In the genomic region with DNA sequence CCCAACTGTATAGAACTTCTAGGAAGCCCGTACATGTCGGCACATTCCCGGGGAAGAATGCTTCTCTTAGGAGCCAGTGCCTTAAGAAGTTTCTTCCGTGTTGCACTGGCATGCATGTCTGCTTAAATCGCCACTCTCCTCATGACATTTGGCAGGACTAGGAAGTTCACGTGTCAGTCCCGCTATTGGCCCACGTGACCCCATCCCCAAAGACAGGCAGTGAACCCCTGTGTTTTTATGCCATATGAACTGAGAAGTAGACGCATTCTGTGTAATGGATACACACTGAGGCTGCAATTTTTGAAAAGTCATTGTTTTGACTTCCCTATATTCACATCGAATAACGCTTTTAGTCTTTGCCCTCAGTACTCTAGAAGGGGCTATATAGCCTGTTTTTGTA, we compare ENCODE assay signal across 21 cellular contexts.
A peak's percentile ranks its signal among the peaks of the same experiment; 100 is the strongest.
DNase-seq lines count a peak whose midpoint lies in the region; ATAC-seq, FAIRE-seq and TF ChIP-seq lines count a peak whose summit lies in the region.
"Had no signal": no experiment of that assay in that cellular context is flagged by ENCODE, and none has a peak within 500 bp of the region (broad histone marks: within the 10 kb centered on the region; RNA-seq: fewer than 3 reads in every experiment).

No MANE protein-coding gene starts in this region.

- ATAC-seq in right lobe of liver (peak in 3 of 4 donors; percentile 11 to 44 (median 25)), HepG2 (no peak), K562 (no peak)

- TF ChIP-seq CTCF in right lobe of liver (IDR thresholded peaks at IDR 0.05) = no peak
- no peak for TF ChIP-seq CTCF in HepG2 (CRISPR knock-in tag; IDR thresholded peaks at IDR 0.05)
- no peak for TF ChIP-seq CTCF in K562 (IDR thresholded peaks at IDR 0.05 in 2 of 3, conservative IDR thresholded peaks at IDR 0.05 in 1 of 3; ENCODE audit: insufficient read depth in 2 of 3, low read depth in 1 of 3, low read length in 3 of 3)
- no peak for TF ChIP-seq CTCF in nephron (IDR thresholded peaks at IDR 0.05; ENCODE audit: unreplicated experiment in 3 of 3)
- TF ChIP-seq CTCF in esophagus muscularis mucosa (IDR thresholded peaks at IDR 0.05) = no peak
- TF ChIP-seq CTCF in spleen (IDR thresholded peaks at IDR 0.05 in 8 of 11, conservative IDR thresholded peaks at IDR 0.05 in 3 of 11) = no peak

- no peak for DNase-seq in right lobe of liver
- DNase-seq in HepG2 (ENCODE audit: low spot score) = no peak
- DNase-seq in K562 (ENCODE audit: extremely low read depth in 1 of 4, low spot score in 3 of 4) = no peak
- DNase-seq in esophagus muscularis mucosa (ENCODE audit: extremely low spot score) = no peak
- no peak for DNase-seq in amniotic stem cell (lab: John Stamatoyannopoulos, UW)
- no peak for DNase-seq in iPS-NIHi7 (ENCODE audit: extremely low spot score)
- no peak for DNase-seq in spleen
- DNase-seq: AML-193; EL; GOT3; HCEC 1CT; NCI-H1105; NCI-H2081; NCI-H2171; NCI-H345; NCI-H524; NCI-H774; NK-92 treated with Interleukin-12 subunit alpha and Interleukin-12 subunit beta, amount 100 ng/mL, for 24 hours had no signal

- no peak for FAIRE-seq in HepG2 (lab: Jason Lieb, UNC)
- no peak for FAIRE-seq in K562 (lab: Jason Lieb, UNC)

- H4K20me1 ChIP-seq in HepG2 (ENCODE audit: insufficient read depth, low read length) = no peaks in the 10 kb centered on the region
- H4K20me1 ChIP-seq in K562 (replicated peaks; ENCODE audit: control insufficient read depth, insufficient read depth, low read length) = no peaks in the 10 kb centered on the region

- H3K27me3 ChIP-seq in right lobe of liver = no peaks in the 10 kb centered on the region
- H3K27me3 ChIP-seq in HepG2 (ENCODE audit: control insufficient read depth in 1 of 2, insufficient read depth in 2 of 2, low read length in 2 of 2) = no peaks in the 10 kb centered on the region
- H3K27me3 ChIP-seq in K562 (ENCODE audit: control insufficient read depth in 2 of 2, insufficient read depth in 2 of 2, low read length in 2 of 2) = no peaks in the 10 kb centered on the region
- no peaks in the 10 kb centered on the region for H3K27me3 ChIP-seq in esophagus muscularis mucosa
- H3K27me3 ChIP-seq in spleen (replicated peaks in 1 of 7) = no peaks in the 10 kb centered on the region

- no peaks in the 10 kb centered on the region for H3K9me3 Mint-ChIP-seq in nephron

- WGBS in right lobe of liver (ENCODE audit: insufficient coverage, low coverage, low lambda C conversion rate, missing lambda C conversion rate) = 76% methylated on average over 8 of the region's 11 CpGs
- WGBS in HepG2 (ENCODE audit: low lambda C conversion rate) = 86% methylated on average over 11 of the region's 11 CpGs
- WGBS in K562 (ENCODE audit: insufficient coverage, low coverage, missing lambda C conversion rate) = 76% methylated on average over 11 of the region's 11 CpGs
- WGBS in esophagus muscularis mucosa = 93% methylated on average over 11 of the region's 11 CpGs
- WGBS in spleen, 5 donors = 52 to 65% (median 56%) methylated on average over 11 of the region's 11 CpGs

- peaks cover 21% of the 10 kb centered on the region for H3K4me1 Mint-ChIP-seq in nephron

- TF ChIP-seq POLR2A in right lobe of liver (IDR thresholded peaks at IDR 0.05) (no peak), HepG2 (IDR thresholded peaks at IDR 0.05; ENCODE audit: insufficient read depth in 1 of 2, low read depth in 2 of 2, low read length in 2 of 2) (no peak), K562 (conservative IDR thresholded peaks at IDR 0.05) (no peak), esophagus muscularis mucosa (IDR thresholded peaks at IDR 0.05; ENCODE audit: low read depth) (no peak), spleen (IDR thresholded peaks at IDR 0.05) (no peak)

- H3K9me1 ChIP-seq in K562 (ENCODE audit: control insufficient read depth, insufficient read depth, low read length) = no peaks in the 10 kb centered on the region

- peak overlapping the region; percentile 61 to 71 (median 63) for H3K27ac Mint-ChIP-seq in nephron

- H3K4me3 Mint-ChIP-seq in nephron = no peak overlapping the region

- no peak overlapping the region for H2AFZ ChIP-seq in HepG2 (ENCODE audit: low read length)
- no peak overlapping the region for H2AFZ ChIP-seq in K562 (ENCODE audit: low read depth, low read length)

- H3K4me1 ChIP-seq in right lobe of liver (no peaks in the 10 kb centered on the region), HepG2 (ENCODE audit: insufficient read depth, low read length) (peaks cover 17% of the 10 kb centered on the region), K562 (replicated peaks in 1 of 2; ENCODE audit: control insufficient read depth in 2 of 2, insufficient read depth in 2 of 2, low read length in 2 of 2) (peaks cover 0 to 5% of the 10 kb centered on the region in 2 experiments; a peak in 3 of 5 replicates), esophagus muscularis mucosa (peaks cover 0 to 12% (median 2%) of the 10 kb centered on the region in 4 donors), spleen (peaks cover 17 to 74% (median 36%) of the 10 kb centered on the region in 6 donors)

- no peak overlapping the region for H3K4me3 ChIP-seq in right lobe of liver
- no peak overlapping the region for H3K4me3 ChIP-seq in HepG2 (replicated peaks in 1 of 3; ENCODE audit: insufficient read depth in 1 of 3, low read depth in 2 of 3, low read length in 3 of 3)
- H3K4me3 ChIP-seq in K562 = no peak overlapping the region
- H3K4me3 ChIP-seq in esophagus muscularis mucosa = no peak overlapping the region
- no peak overlapping the region for H3K4me3 ChIP-seq in spleen

- BruUV-seq in HepG2 (replicated peaks; lab: Mats Ljungman, UMichigan) = no TSS peak
- BruUV-seq in K562 (replicated peaks; lab: Mats Ljungman, UMichigan) = no TSS peak

- in situ Hi-C loops in HepG2 (cut with HindIII; ENCODE audit: extremely low pct_ligation_motif_present, low pct_unique_long_range_greater_than_20kb) = no loop called here
- in situ Hi-C loops in K562 (cut with MboI) = no loop called here

- H3K27ac ChIP-seq in right lobe of liver = no peak overlapping the region
- no peak overlapping the region for H3K27ac ChIP-seq in HepG2 (ENCODE audit: extremely low read length, insufficient read depth, low read length)
- H3K27ac ChIP-seq in K562 (ENCODE audit: extremely low read depth, low read depth, low read length) = no peak overlapping the region
- no peak overlapping the region for H3K27ac ChIP-seq in esophagus muscularis mucosa (replicated peaks in 1 of 4)
- H3K27ac ChIP-seq in spleen = peak overlapping the region in 2 of 8 donors; percentile 14 to 32
- H3K27ac ChIP-seq: C4-2B, HL-60 had no signal

- H3K27me3 Mint-ChIP-seq in nephron (ENCODE audit: low read depth) = no peaks in the 10 kb centered on the region

- H3K36me3 Mint-ChIP-seq in nephron (ENCODE audit: low read depth) = no peaks in the 10 kb centered on the region

- H3K9ac ChIP-seq in HepG2 (ENCODE audit: insufficient read depth, low read depth, low read length) (no peak overlapping the region), K562 (ENCODE audit: insufficient read depth in 1 of 2, low read depth in 2 of 2, low read length in 2 of 2) (no peak overlapping the region)

- H3K4me2 ChIP-seq in HepG2 (ENCODE audit: low read depth, low read length) (no peak overlapping the region), K562 (ENCODE audit: insufficient read depth, low read length) (no peak overlapping the region)

- CTCF ChIA-PET in HepG2 (lab: Yijun Ruan, JAX; ENCODE audit: low intra/inter-chr PET ratio, low total read pairs) = no interaction called here
- CTCF ChIA-PET in K562 (lab: Yijun Ruan, JAX; ENCODE audit: low intra/inter-chr PET ratio) = no interaction called here

- intact Hi-C loops in right lobe of liver (cut with DNase I) = no loop called here
- intact Hi-C loops in HepG2 (cut with micrococcal nuclease; ENCODE audit: unreplicated experiment) = no loop called here
- intact Hi-C loops in K562 (cut with micrococcal nuclease) = no loop called here
- intact Hi-C loops in esophagus muscularis mucosa (cut with DNase I) = no loop called here
- intact Hi-C loops in spleen (cut with DNase I; ENCODE audit: low total_unique reads) = no loop called here

- H3K79me2 ChIP-seq in HepG2 (ENCODE audit: insufficient read depth, low read length) (no peaks in the 10 kb centered on the region), K562 (ENCODE audit: control insufficient read depth, insufficient read depth, low read length) (no peaks in the 10 kb centered on the region)

- TF ChIP-seq RAD21 in HepG2 (CRISPR knock-in tag; IDR thresholded peaks at IDR 0.05) = no peak
- no peak for TF ChIP-seq RAD21 in K562 (CRISPR knock-in tag; conservative IDR thresholded peaks at IDR 0.05 in 1 of 2, IDR thresholded peaks at IDR 0.05 in 1 of 2)

- TF ChIP-seq EP300 in HepG2 (IDR thresholded peaks at IDR 0.05; ENCODE audit: low read depth in 2 of 2, low read length in 2 of 2) (no peak), HepG2 (CRISPR knock-in tag; IDR thresholded peaks at IDR 0.05; ENCODE audit: borderline replicate concordance) (no peak), K562 (IDR thresholded peaks at IDR 0.05; ENCODE audit: low read length) (no peak), esophagus muscularis mucosa (IDR thresholded peaks at IDR 0.05) (no peak)

- POLR2A ChIA-PET in HepG2 (lab: Yijun Ruan, JAX) = no interaction called here
- POLR2A ChIA-PET in K562 (lab: Yijun Ruan, JAX) = no interaction called here

- H3K9me3 ChIP-seq in right lobe of liver = no peaks in the 10 kb centered on the region
- no peaks in the 10 kb centered on the region for H3K9me3 ChIP-seq in HepG2 (ENCODE audit: low read length)
- no peaks in the 10 kb centered on the region; the same call in 1 of the 2 replicates for H3K9me3 ChIP-seq in K562 (replicated peaks; ENCODE audit: control insufficient read depth, insufficient read depth, low read depth, low read length)
- H3K9me3 ChIP-seq in esophagus muscularis mucosa = no peaks in the 10 kb centered on the region
- H3K9me3 ChIP-seq in spleen = no peaks in the 10 kb centered on the region

- H3K36me3 ChIP-seq in right lobe of liver = no peaks in the 10 kb centered on the region
- H3K36me3 ChIP-seq in HepG2 (replicated peaks in 1 of 2; ENCODE audit: control insufficient read depth in 1 of 2, insufficient read depth in 2 of 2, low read length in 2 of 2) = no peaks in the 10 kb centered on the region
- H3K36me3 ChIP-seq in K562 (ENCODE audit: control insufficient read depth, insufficient read depth, low read length) = no peaks in the 10 kb centered on the region
- no peaks in the 10 kb centered on the region for H3K36me3 ChIP-seq in esophagus muscularis mucosa
- no peaks in the 10 kb centered on the region for H3K36me3 ChIP-seq in spleen

TF ChIP-seq in HepG2, 621 proteins besides CTCF, POLR2A, EP300 and RAD21 (continues in another document):
- TF ChIP-seq TMF1 (CRISPR knock-in tag; IDR thresholded peaks at IDR 0.05; ENCODE audit: low read depth) = no peak

TF ChIP-seq in K562, 482 proteins besides CTCF, POLR2A, EP300 and RAD21:
- TF ChIP-seq TEAD2 (tag; IDR thresholded peaks at IDR 0.05) (no peak), MECOM (CRISPR knock-in tag; IDR thresholded peaks at IDR 0.05) (no peak)
- TF ChIP-seq, protein P1, sequence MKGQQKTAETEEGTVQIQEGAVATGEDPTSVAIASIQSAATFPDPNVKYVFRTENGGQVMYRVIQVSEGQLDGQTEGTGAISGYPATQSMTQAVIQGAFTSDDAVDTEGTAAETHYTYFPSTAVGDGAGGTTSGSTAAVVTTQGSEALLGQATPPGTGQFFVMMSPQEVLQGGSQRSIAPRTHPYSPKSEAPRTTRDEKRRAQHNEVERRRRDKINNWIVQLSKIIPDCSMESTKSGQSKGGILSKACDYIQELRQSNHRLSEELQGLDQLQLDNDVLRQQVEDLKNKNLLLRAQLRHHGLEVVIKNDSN (CRISPR knock-in tag; IDR thresholded peaks at IDR 0.05) = 0 out of 2 replicates have a peak, but pooled peaks have one; percentile 10

Comparison
In these comparisons a context has a peak if more than half of its experiments do, and no peak if none do; other contexts are left out.
1. ATAC-seq: peak in right lobe of liver (3 of 4); none in HepG2 (single experiment) and K562 (single experiment).